20 cellular contexts compared by ENCODE assay signal in genomic region chr21:15009964-15010363, GRCh38. TPM values are rescaled to one million over a fixed set of nuclear protein-coding genes. Genes with fewer than 3 reads are reported as not detected.
DNase-seq lines count a peak whose midpoint lies in the region; ATAC-seq and TF ChIP-seq lines count a peak whose summit lies in the region.
"Had no signal": no experiment of that assay in that cellular context is flagged by ENCODE, and none has a peak within 500 bp of the region (broad histone marks: within the 10 kb centered on the region; RNA-seq: fewer than 3 reads in every experiment).

No MANE protein-coding gene starts in this region.

- TF ChIP-seq RAD21 in IMR-90 (IDR thresholded peaks at IDR 0.05; ENCODE audit: low read length), result peak; percentile 8; the same call in 1 of the 2 replicates

- no peaks in the 10 kb centered on the region for H3K27me3 Mint-ChIP-seq in chondrocyte (ENCODE audit: low read depth)
- H3K27me3 Mint-ChIP-seq in nephron progenitor cell (ENCODE audit: low read depth, poor library complexity), result no peaks in the 10 kb centered on the region
- no peaks in the 10 kb centered on the region for H3K27me3 Mint-ChIP-seq in CD8-positive, alpha-beta T cell (ENCODE audit: low read depth)
- H3K27me3 Mint-ChIP-seq: activated CD4-positive, alpha-beta T cell treated with anti-CD3 and anti-CD28 coated beads, Interleukin-2, amount 10 ng/mL, durations not matched to agents 24 days and 14 days; central memory CD8-positive, alpha-beta T cell; stimulated activated naive CD8-positive, alpha-beta T cell treated with anti-CD3 and anti-CD28 coated beads, Interleukin-15, amount 100 ng/mL, for 72 hours had no signal

- ATAC-seq in IMR-90 (ENCODE audit: low read depth) (peak; percentile 86), GM18505 (IDR thresholded peaks at IDR 0.05; ENCODE audit: unreplicated experiment) (no peak)
- ATAC-seq in CD8-positive, alpha-beta T cell, result no peak
- ATAC-seq: esophagus mucosa; heart right ventricle; stimulated activated naive CD8-positive, alpha-beta T cell treated with anti-CD3 and anti-CD28 coated beads, Interleukin-15, amount 100 ng/mL, for 72 hours had no signal

- peak overlapping the region; percentile 34 to 73; a peak in 2 of 4 replicates for H4K8ac ChIP-seq in IMR-90 (ENCODE audit: low read depth in 2 of 2, low read length in 2 of 2)

- in situ Hi-C loops in IMR-90 (cut with MboI; ENCODE audit: low sequenced_read_pairs) (no loop called here), mammary epithelial cell (cut with MboI; ENCODE audit: low sequenced_read_pairs in 2 of 2) (no loop called here)

- WGBS in IMR-90 (ENCODE audit: extremely low coverage in 2 of 2, insufficient read length in 1 of 2), 2 experiments, result no CpG with 5 or more reads among the region's 3 CpGs
- 84% methylated on average over 3 of the region's 3 CpGs for WGBS in mammary epithelial cell (ENCODE audit: low coverage, missing lambda C conversion rate)
- 83% methylated on average over 3 of the region's 3 CpGs for WGBS in esophagus muscularis mucosa

- H3K36me3 ChIP-seq in IMR-90 (ENCODE audit: control insufficient read depth, insufficient read depth, low read length), result peaks cover 4% of the 10 kb centered on the region; the same call in 1 of the 2 replicates
- H3K36me3 ChIP-seq in CD8-positive, alpha-beta T cell (ENCODE audit: insufficient read depth, low read length), result no peaks in the 10 kb centered on the region
- peaks cover 3% of the 10 kb centered on the region for H3K36me3 ChIP-seq in mammary epithelial cell (ENCODE audit: insufficient read depth, low read length)
- H3K36me3 ChIP-seq in esophagus muscularis mucosa, result no peaks in the 10 kb centered on the region

- POLR2A ChIA-PET in IMR-90 (lab: Charles Lee; ENCODE audit: unreplicated experiment), result interaction anchor here (1.0 kb wide), 1 partner anchor 141 kb away, joined by 3 read pairs; no protein-coding TSS in a partner anchor
- POLR2A ChIA-PET in CD8-positive, alpha-beta T cell (lab: Charles Lee), result interaction anchor here (0.5 kb wide), 1 partner anchor 628 kb away, joined by 3 read pairs; no protein-coding TSS in a partner anchor

- no peak overlapping the region for H3K14ac ChIP-seq in IMR-90 (replicated peaks; ENCODE audit: low read depth, low read length)

- H3K4ac ChIP-seq in IMR-90 (ENCODE audit: low read depth, low read length), result peak overlapping the region; percentile 96; the same call in 1 of the 2 replicates

- H4K91ac ChIP-seq in IMR-90 (ENCODE audit: insufficient read depth, low read depth, low read length), result no peak overlapping the region

- H3K27me3 ChIP-seq in IMR-90 (ENCODE audit: control insufficient read depth, insufficient read depth, low read length) (no peaks in the 10 kb centered on the region), mammary epithelial cell (ENCODE audit: insufficient read depth, low read length) (no peaks in the 10 kb centered on the region), esophagus muscularis mucosa (no peaks in the 10 kb centered on the region)
- H3K27me3 ChIP-seq in CD8-positive, alpha-beta T cell (ENCODE audit: insufficient read depth, low read length), result no peaks in the 10 kb centered on the region
- H3K27me3 ChIP-seq: heart right ventricle had no signal

- CTCF ChIA-PET in IMR-90 (lab: Yijun Ruan, JAX), result no interaction called here
- CTCF ChIA-PET in CD8-positive, alpha-beta T cell (lab: Charles Lee), result interaction anchor here (0.6 to 0.8 kb wide), 2 partner anchors 542 to 816 kb away, joined by 3 to 4 read pairs; no protein-coding TSS in a partner anchor
- CTCF ChIA-PET in mammary epithelial cell (lab: Charles Lee; ENCODE audit: low non-redundant PET), result no interaction called here

- peaks cover 23% of the 10 kb centered on the region for H3K4me1 ChIP-seq in IMR-90 (ENCODE audit: control insufficient read depth, insufficient read depth, low read length)
- peaks cover 20% of the 10 kb centered on the region for H3K4me1 ChIP-seq in CD8-positive, alpha-beta T cell (ENCODE audit: insufficient read depth, low read length)
- H3K4me1 ChIP-seq in mammary epithelial cell (ENCODE audit: insufficient read depth, low read length), result peaks cover 5% of the 10 kb centered on the region
- H3K4me1 ChIP-seq in esophagus muscularis mucosa, result peaks cover 20 to 29% (median 22%) of the 10 kb centered on the region in 4 donors

- H2BK15ac ChIP-seq in IMR-90 (ENCODE audit: low read depth, low read length), result no peak overlapping the region

- H3K79me2 ChIP-seq in mammary epithelial cell (ENCODE audit: insufficient read depth, low read length), result peaks cover 90% of the 10 kb centered on the region

- peak overlapping the region; percentile 54 for H3K27ac Mint-ChIP-seq in chondrocyte (ENCODE audit: unreplicated experiment)
- peak overlapping the region; percentile 44 for H3K27ac Mint-ChIP-seq in nephron progenitor cell
- H3K27ac Mint-ChIP-seq in CD8-positive, alpha-beta T cell, result no peak overlapping the region
- H3K27ac Mint-ChIP-seq: activated CD4-positive, alpha-beta T cell treated with anti-CD3 and anti-CD28 coated beads, Interleukin-2, amount 10 ng/mL, durations not matched to agents 24 days and 14 days had no signal

- H2BK20ac ChIP-seq in IMR-90 (ENCODE audit: low read depth, low read length), result peak overlapping the region; percentile 56; the same call in 1 of the 2 replicates

- H3K4me1 Mint-ChIP-seq in chondrocyte (ENCODE audit: low read depth), result peaks cover 48% of the 10 kb centered on the region
- H3K4me1 Mint-ChIP-seq in nephron progenitor cell, result peaks cover 49% of the 10 kb centered on the region
- peaks cover 28% of the 10 kb centered on the region for H3K4me1 Mint-ChIP-seq in CD8-positive, alpha-beta T cell (ENCODE audit: low read depth)

- no peaks in the 10 kb centered on the region for H3K9me3 Mint-ChIP-seq in chondrocyte (ENCODE audit: low read depth)
- peaks cover 10% of the 10 kb centered on the region for H3K9me3 Mint-ChIP-seq in nephron progenitor cell
- peaks cover 2% of the 10 kb centered on the region for H3K9me3 Mint-ChIP-seq in CD8-positive, alpha-beta T cell
- H3K9me3 Mint-ChIP-seq: activated CD4-positive, alpha-beta T cell treated with anti-CD3 and anti-CD28 coated beads, Interleukin-2, amount 10 ng/mL, durations not matched to agents 24 days and 14 days; central memory CD8-positive, alpha-beta T cell had no signal

- H3K4me3 ChIP-seq in IMR-90 (ENCODE audit: insufficient read depth, low read depth, low read length) (no peak overlapping the region), mammary epithelial cell (replicated peaks in 1 of 3; ENCODE audit: insufficient read depth in 1 of 3, low read depth in 2 of 3, low read length in 3 of 3) (no peak overlapping the region), esophagus muscularis mucosa (no peak overlapping the region)
- H3K4me3 ChIP-seq in CD8-positive, alpha-beta T cell (ENCODE audit: low read depth, low read length), result no peak overlapping the region
- H3K4me3 ChIP-seq: heart right ventricle, lung had no signal

- H3K79me1 ChIP-seq in IMR-90 (ENCODE audit: low read depth in 1 of 2, low read length in 2 of 2), result peaks cover 9 to 46% of the 10 kb centered on the region in 2 experiments; a peak in 3 of 4 replicates

- peak overlapping the region; percentile 80 for H3K27ac ChIP-seq in IMR-90 (ENCODE audit: insufficient read depth, low read length)
- no peak overlapping the region for H3K27ac ChIP-seq in CD8-positive, alpha-beta T cell (ENCODE audit: low read depth, low read length)
- H3K27ac ChIP-seq in mammary epithelial cell (ENCODE audit: insufficient read depth, low read depth, low read length), result no peak overlapping the region
- no peak overlapping the region for H3K27ac ChIP-seq in esophagus muscularis mucosa (replicated peaks in 1 of 4)
- H3K27ac ChIP-seq: heart right ventricle, parathyroid adenoma had no signal

- peak; percentile 17 for DNase-seq in AG08395 (ENCODE audit: low spot score)
- DNase-seq in IMR-90, result peak; percentile 91
- DNase-seq in chondrocyte (ENCODE audit: low spot score), result no peak
- DNase-seq in nephron progenitor cell, result no peak
- no peak for DNase-seq in CD8-positive, alpha-beta T cell
- DNase-seq in mammary epithelial cell, result no peak
- no peak for DNase-seq in esophagus muscularis mucosa (ENCODE audit: extremely low spot score)
- DNase-seq: activated CD4-positive, alpha-beta T cell treated with anti-CD3 and anti-CD28 coated beads, Interleukin-2, amount 10 ng/mL, durations not matched to agents 24 days and 14 days; DND-41; effector CD4-positive, alpha-beta T cell; heart right ventricle; NCI-H1417 treated with DMSO at 0.1 percent for 48 hours; SIG-M5; stimulated activated naive CD8-positive, alpha-beta T cell treated with anti-CD3 and anti-CD28 coated beads, Interleukin-15, amount 100 ng/mL, for 72 hours; T-helper 1 cell had no signal

- peak overlapping the region; percentile 93; the same call in 1 of the 2 replicates for H2BK120ac ChIP-seq in IMR-90 (ENCODE audit: low read depth, low read length)

- peak overlapping the region; percentile 58; the same call in 1 of the 2 replicates for H3K4me2 ChIP-seq in IMR-90 (ENCODE audit: low read depth, low read length)
- no peak overlapping the region for H3K4me2 ChIP-seq in mammary epithelial cell (ENCODE audit: insufficient read depth, low read depth, low read length)

- TF ChIP-seq EP300 in esophagus muscularis mucosa (IDR thresholded peaks at IDR 0.05), result no peak

- no peak overlapping the region for H3K23ac ChIP-seq in IMR-90 (ENCODE audit: low read depth, low read length)

- peak overlapping the region; percentile 51; the same call in 1 of the 2 replicates for H3K18ac ChIP-seq in IMR-90 (ENCODE audit: low read depth, low read length)

- H3K36me3 Mint-ChIP-seq in chondrocyte (ENCODE audit: low read depth) (peaks cover 5% of the 10 kb centered on the region), nephron progenitor cell (ENCODE audit: low read depth) (peaks cover 78% of the 10 kb centered on the region)
- peaks cover 28% of the 10 kb centered on the region for H3K36me3 Mint-ChIP-seq in CD8-positive, alpha-beta T cell

- H2AK5ac ChIP-seq in IMR-90 (ENCODE audit: low read depth, low read length), result no peak overlapping the region

- H4K20me1 ChIP-seq in IMR-90 (ENCODE audit: insufficient read depth, low read length) (no peaks in the 10 kb centered on the region), mammary epithelial cell (ENCODE audit: insufficient read depth, low read length) (no peaks in the 10 kb centered on the region)

- no peaks in the 10 kb centered on the region for H3K9me1 ChIP-seq in IMR-90 (ENCODE audit: insufficient read depth, low read length)

- no peak for TF ChIP-seq POLR2A in IMR-90 (IDR thresholded peaks at IDR 0.05; ENCODE audit: low read depth, low read length)
- TF ChIP-seq POLR2A in GM18505 (IDR thresholded peaks at IDR 0.05; ENCODE audit: borderline replicate concordance, extremely low read depth, insufficient read depth, insufficient read length), result no peak
- TF ChIP-seq POLR2A in esophagus muscularis mucosa (IDR thresholded peaks at IDR 0.05; ENCODE audit: low read depth), result no peak

- H2BK5ac ChIP-seq in IMR-90 (ENCODE audit: low read depth, low read length, poor library complexity, severe bottlenecking), result peak overlapping the region; percentile 99

- no peak overlapping the region for H4K5ac ChIP-seq in IMR-90 (ENCODE audit: low read depth, low read length)

- no peaks in the 10 kb centered on the region for H3K9me3 ChIP-seq in IMR-90 (ENCODE audit: control insufficient read depth, insufficient read depth, low read length)
- H3K9me3 ChIP-seq in CD8-positive, alpha-beta T cell (ENCODE audit: low read length), result no peaks in the 10 kb centered on the region
- no peaks in the 10 kb centered on the region for H3K9me3 ChIP-seq in mammary epithelial cell (replicated peaks; ENCODE audit: insufficient read depth, low read length)
- H3K9me3 ChIP-seq in esophagus muscularis mucosa, result no peaks in the 10 kb centered on the region
- H3K9me3 ChIP-seq: heart right ventricle had no signal

- no peak for TF ChIP-seq CTCF in IMR-90 (conservative IDR thresholded peaks at IDR 0.05; ENCODE audit: low read depth, low read length)
- no peak for TF ChIP-seq CTCF in chondrocyte (IDR thresholded peaks at IDR 0.05)
- no peak for TF ChIP-seq CTCF in nephron progenitor cell (IDR thresholded peaks at IDR 0.05)
- no peak for TF ChIP-seq CTCF in CD8-positive, alpha-beta T cell (IDR thresholded peaks at IDR 0.05)
- no peak for TF ChIP-seq CTCF in mammary epithelial cell (conservative IDR thresholded peaks at IDR 0.05 in 1 of 2, IDR thresholded peaks at IDR 0.05 in 1 of 2; ENCODE audit: extremely low read depth in 1 of 2, insufficient read depth in 1 of 2, low read depth in 1 of 2, low read length in 2 of 2)
- TF ChIP-seq CTCF in esophagus muscularis mucosa (IDR thresholded peaks at IDR 0.05), result no peak

- dilution Hi-C loops in IMR-90 (cut with HindIII; ENCODE audit: low sequenced_read_pairs, unreplicated experiment), result no loop called here
- dilution Hi-C loops in mammary epithelial cell (cut with HindIII; ENCODE audit: low sequenced_read_pairs), result no loop called here

- H2AFZ ChIP-seq in IMR-90 (replicated peaks; ENCODE audit: low read length, poor library complexity) (no peak overlapping the region), mammary epithelial cell (ENCODE audit: low read depth, low read length) (no peak overlapping the region)
- H2AFZ ChIP-seq: parathyroid adenoma had no signal

- BruUV-seq in IMR-90 (replicated peaks; lab: Mats Ljungman, UMichigan) (no TSS peak), mammary epithelial cell (replicated peaks; lab: Mats Ljungman, UMichigan) (no TSS peak)

- intact Hi-C loops in IMR-90 (cut with micrococcal nuclease), result loop anchor here (2.0 kb wide), 1 partner anchor 53 kb away; no protein-coding TSS in a partner anchor
- intact Hi-C loops in CD8-positive, alpha-beta T cell (cut with DNase I, micrococcal nuclease), result no loop called here
- intact Hi-C loops in mammary epithelial cell (cut with micrococcal nuclease), result no loop called here
- intact Hi-C loops in esophagus muscularis mucosa (cut with DNase I), result no loop called here

- no peak overlapping the region for H3K9ac ChIP-seq in IMR-90 (ENCODE audit: low read depth, low read length)
- H3K9ac ChIP-seq in mammary epithelial cell (ENCODE audit: insufficient read depth, low read length), result no peak overlapping the region
- H3K9ac ChIP-seq: parathyroid adenoma had no signal

- H3K4me3 Mint-ChIP-seq in chondrocyte (ENCODE audit: unreplicated experiment) (no peak overlapping the region), nephron progenitor cell (no peak overlapping the region)
- H3K4me3 Mint-ChIP-seq in CD8-positive, alpha-beta T cell, result no peak overlapping the region
- H3K4me3 Mint-ChIP-seq: activated CD4-positive, alpha-beta T cell treated with anti-CD3 and anti-CD28 coated beads, Interleukin-2, amount 10 ng/mL, durations not matched to agents 24 days and 14 days; central memory CD8-positive, alpha-beta T cell; stimulated activated naive CD8-positive, alpha-beta T cell treated with anti-CD3 and anti-CD28 coated beads, Interleukin-15, amount 100 ng/mL, for 72 hours had no signal

- H3K56ac ChIP-seq in IMR-90 (ENCODE audit: extremely low read depth, insufficient read depth, low read length), result no peak overlapping the region; the same call in 1 of the 2 replicates

- no peak overlapping the region for H2AK9ac ChIP-seq in IMR-90 (replicated peaks; ENCODE audit: low read depth, low read length, poor library complexity)

RNA-seq across cellular contexts. Expression of gene NRIP1, which starts 54.8 kb away (rescaled TPM):
- 73.8 and 85.3 TPM in 2 replicates for total RNA-seq in IMR-90 (2012; rRNA removed)
- 8.5 and 9.6 TPM in 2 replicates for polyA plus RNA-seq in IMR-90 (2012; rRNA removed)
- polyA plus RNA-seq in IMR-90 (2012; cell fraction: cytosol; rRNA removed), result 1.4 and 1.5 TPM in 2 replicates
- polyA plus RNA-seq in IMR-90 (2012; cell fraction: nucleus; rRNA removed; ENCODE audit: low replicate concordance), result 1.7 and 17.8 TPM in 2 replicates
- 22.4 to 23.6 TPM (median 22.6 TPM) in 3 replicates for total RNA-seq in chondrocyte
- 10 to 100 TPM; 62.4 to 64.3 TPM for total RNA-seq in CD8-positive, alpha-beta T cell
- total RNA-seq in mammary epithelial cell, result 10 to 100 TPM; 40.8 to 73.7 TPM
- 13.5 TPM for polyA plus RNA-seq in mammary epithelial cell
- polyA minus RNA-seq in mammary epithelial cell, result 100 TPM
- 10 to 100 TPM; 21.7 to 33.3 (median 28.5) TPM for total RNA-seq in esophagus muscularis mucosa

Comparison
In these comparisons a context has a peak if more than half of its experiments do, and no peak if none do; other contexts are left out.
1. DNase-seq: peak in AG08395 (single experiment) and IMR-90 (single experiment); none in chondrocyte (single experiment), nephron progenitor cell (single experiment), CD8-positive, alpha-beta T cell (0 of 7), mammary epithelial cell (single experiment) and esophagus muscularis mucosa (single experiment).